3 cellular contexts compared by ENCODE assay signal in the genomic region with DNA sequence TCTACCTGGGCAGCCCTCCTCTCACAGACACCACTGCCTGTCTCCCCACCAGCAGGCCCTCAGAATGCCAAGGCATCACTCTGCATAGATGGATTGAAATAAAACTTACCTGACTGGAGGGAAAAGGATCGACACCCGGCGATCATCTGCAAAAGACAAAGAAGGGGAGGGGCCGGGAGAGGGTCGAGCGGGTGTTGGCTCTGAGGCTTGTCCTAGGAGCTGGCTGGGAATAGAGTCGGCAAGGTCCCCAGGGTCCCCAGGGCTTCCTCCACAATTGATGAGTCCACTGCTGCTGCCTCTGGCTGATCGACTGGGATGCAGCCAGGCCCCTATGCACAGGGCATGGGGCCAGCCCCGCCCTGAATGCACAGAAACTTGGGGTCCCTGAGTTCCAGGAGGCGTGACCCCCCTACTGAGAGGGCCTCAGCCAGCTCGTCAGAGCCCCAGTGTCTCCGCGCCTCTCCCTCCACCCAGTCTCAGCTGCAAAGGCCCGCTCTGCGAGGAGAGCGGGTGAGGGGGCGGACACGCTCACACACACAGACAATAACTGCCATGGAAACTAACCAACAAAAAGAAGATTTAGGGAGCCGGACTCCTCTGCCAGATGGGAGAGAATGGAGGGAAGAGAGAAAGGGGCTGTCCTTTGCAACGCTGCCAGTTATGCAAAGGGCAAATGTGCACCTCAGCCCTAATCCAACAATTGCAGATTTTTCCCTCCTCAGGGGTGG.
TF ChIP-seq lines count a peak whose summit lies in the region.

A gene with protein sequence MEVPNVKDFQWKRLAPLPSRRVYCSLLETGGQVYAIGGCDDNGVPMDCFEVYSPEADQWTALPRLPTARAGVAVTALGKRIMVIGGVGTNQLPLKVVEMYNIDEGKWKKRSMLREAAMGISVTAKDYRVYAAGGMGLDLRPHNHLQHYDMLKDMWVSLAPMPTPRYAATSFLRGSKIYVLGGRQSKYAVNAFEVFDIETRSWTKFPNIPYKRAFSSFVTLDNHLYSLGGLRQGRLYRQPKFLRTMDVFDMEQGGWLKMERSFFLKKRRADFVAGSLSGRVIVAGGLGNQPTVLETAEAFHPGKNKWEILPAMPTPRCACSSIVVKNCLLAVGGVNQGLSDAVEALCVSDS (minus strand): TSS at position 499 of the 728 bp plus-strand sequence. CDS start 13,318 bp downstream, outside the sequence.

TF ChIP-seq in GM12891, 5 proteins besides CTCF, POLR2A, EP300 and RAD21 (continued from another document):
- no peak for TF ChIP-seq SPI1 (IDR thresholded peaks at IDR 0.05; ENCODE audit: low read depth, low read length)
- TF ChIP-seq PAX5 (IDR thresholded peaks at IDR 0.05; ENCODE audit: insufficient read depth, low read length, severe bottlenecking) = peak; percentile 58

TF ChIP-seq in H1, 55 proteins besides CTCF, POLR2A, EP300 and RAD21:
- TF ChIP-seq, protein P1, sequence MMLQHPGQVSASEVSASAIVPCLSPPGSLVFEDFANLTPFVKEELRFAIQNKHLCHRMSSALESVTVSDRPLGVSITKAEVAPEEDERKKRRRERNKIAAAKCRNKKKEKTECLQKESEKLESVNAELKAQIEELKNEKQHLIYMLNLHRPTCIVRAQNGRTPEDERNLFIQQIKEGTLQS (IDR thresholded peaks at IDR 0.05; ENCODE audit: insufficient read depth, low read depth, low read length) = no peak
- no peak for TF ChIP-seq SIN3A (conservative IDR thresholded peaks at IDR 0.05 in 1 of 2, IDR thresholded peaks at IDR 0.05 in 1 of 2; ENCODE audit: low read depth in 1 of 2, low read length in 2 of 2)
- TF ChIP-seq TAF7 (optimal IDR thresholded peaks at IDR 0.05; ENCODE audit: borderline replicate concordance, low read depth, low read length) = no peak
- no peak for TF ChIP-seq CHD1 (IDR thresholded peaks at IDR 0.05; ENCODE audit: low read depth, low read length)
- no peak for TF ChIP-seq BCL11A (IDR thresholded peaks at IDR 0.05; ENCODE audit: low read depth in 2 of 2, low read length in 2 of 2)
- TF ChIP-seq CREB1 (IDR thresholded peaks at IDR 0.05) = no peak
- no peak for TF ChIP-seq KDM5A (IDR thresholded peaks at IDR 0.05; ENCODE audit: low read length)
- peak; percentile 42; the same call in 1 of the 2 replicates for TF ChIP-seq EGR1 (IDR thresholded peaks at IDR 0.05; ENCODE audit: borderline replicate concordance, low read depth, low read length)
- peak; percentile 29 for TF ChIP-seq ASH2L (IDR thresholded peaks at IDR 0.05; ENCODE audit: low read length)
- no peak for TF ChIP-seq YY1 (IDR thresholded peaks at IDR 0.05; ENCODE audit: low read depth, low read length)

TF ChIP-seq in SK-N-SH treated with all-trans-retinoic acid at 6 μM for 48 hours, 23 proteins besides CTCF, POLR2A, EP300 and RAD21 (continued from another document):
- TF ChIP-seq ARNTL (CRISPR knock-in tag; IDR thresholded peaks at IDR 0.05; ENCODE audit: borderline replicate concordance, low read depth) = no peak
- no peak for TF ChIP-seq ZFP3 (CRISPR knock-in tag; IDR thresholded peaks at IDR 0.05)
- TF ChIP-seq, protein P2, sequence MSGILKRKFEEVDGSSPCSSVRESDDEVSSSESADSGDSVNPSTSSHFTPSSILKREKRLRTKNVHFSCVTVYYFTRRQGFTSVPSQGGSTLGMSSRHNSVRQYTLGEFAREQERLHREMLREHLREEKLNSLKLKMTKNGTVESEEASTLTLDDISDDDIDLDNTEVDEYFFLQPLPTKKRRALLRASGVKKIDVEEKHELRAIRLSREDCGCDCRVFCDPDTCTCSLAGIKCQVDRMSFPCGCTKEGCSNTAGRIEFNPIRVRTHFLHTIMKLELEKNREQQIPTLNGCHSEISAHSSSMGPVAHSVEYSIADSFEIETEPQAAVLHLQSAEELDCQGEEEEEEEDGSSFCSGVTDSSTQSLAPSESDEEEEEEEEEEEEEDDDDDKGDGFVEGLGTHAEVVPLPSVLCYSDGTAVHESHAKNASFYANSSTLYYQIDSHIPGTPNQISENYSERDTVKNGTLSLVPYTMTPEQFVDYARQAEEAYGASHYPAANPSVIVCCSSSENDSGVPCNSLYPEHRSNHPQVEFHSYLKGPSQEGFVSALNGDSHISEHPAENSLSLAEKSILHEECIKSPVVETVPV (CRISPR knock-in tag; IDR thresholded peaks at IDR 0.05) = no peak
- no peak for TF ChIP-seq TOX (CRISPR knock-in tag; IDR thresholded peaks at IDR 0.05; ENCODE audit: borderline replicate concordance)
- TF ChIP-seq ZNF70 (CRISPR knock-in tag; IDR thresholded peaks at IDR 0.05) = no peak
- no peak for TF ChIP-seq ZNF565 (CRISPR knock-in tag; conservative IDR thresholded peaks at IDR 0.05; ENCODE audit: low read depth)
- TF ChIP-seq, protein P3, sequence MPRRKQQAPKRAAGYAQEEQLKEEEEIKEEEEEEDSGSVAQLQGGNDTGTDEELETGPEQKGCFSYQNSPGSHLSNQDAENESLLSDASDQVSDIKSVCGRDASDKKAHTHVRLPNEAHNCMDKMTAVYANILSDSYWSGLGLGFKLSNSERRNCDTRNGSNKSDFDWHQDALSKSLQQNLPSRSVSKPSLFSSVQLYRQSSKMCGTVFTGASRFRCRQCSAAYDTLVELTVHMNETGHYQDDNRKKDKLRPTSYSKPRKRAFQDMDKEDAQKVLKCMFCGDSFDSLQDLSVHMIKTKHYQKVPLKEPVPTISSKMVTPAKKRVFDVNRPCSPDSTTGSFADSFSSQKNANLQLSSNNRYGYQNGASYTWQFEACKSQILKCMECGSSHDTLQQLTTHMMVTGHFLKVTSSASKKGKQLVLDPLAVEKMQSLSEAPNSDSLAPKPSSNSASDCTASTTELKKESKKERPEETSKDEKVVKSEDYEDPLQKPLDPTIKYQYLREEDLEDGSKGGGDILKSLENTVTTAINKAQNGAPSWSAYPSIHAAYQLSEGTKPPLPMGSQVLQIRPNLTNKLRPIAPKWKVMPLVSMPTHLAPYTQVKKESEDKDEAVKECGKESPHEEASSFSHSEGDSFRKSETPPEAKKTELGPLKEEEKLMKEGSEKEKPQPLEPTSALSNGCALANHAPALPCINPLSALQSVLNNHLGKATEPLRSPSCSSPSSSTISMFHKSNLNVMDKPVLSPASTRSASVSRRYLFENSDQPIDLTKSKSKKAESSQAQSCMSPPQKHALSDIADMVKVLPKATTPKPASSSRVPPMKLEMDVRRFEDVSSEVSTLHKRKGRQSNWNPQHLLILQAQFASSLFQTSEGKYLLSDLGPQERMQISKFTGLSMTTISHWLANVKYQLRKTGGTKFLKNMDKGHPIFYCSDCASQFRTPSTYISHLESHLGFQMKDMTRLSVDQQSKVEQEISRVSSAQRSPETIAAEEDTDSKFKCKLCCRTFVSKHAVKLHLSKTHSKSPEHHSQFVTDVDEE (CRISPR knock-in tag; IDR thresholded peaks at IDR 0.05) = no peak
- no peak for TF ChIP-seq TCF4 (CRISPR knock-in tag; IDR thresholded peaks at IDR 0.05; ENCODE audit: borderline replicate concordance)
- TF ChIP-seq, protein P4, sequence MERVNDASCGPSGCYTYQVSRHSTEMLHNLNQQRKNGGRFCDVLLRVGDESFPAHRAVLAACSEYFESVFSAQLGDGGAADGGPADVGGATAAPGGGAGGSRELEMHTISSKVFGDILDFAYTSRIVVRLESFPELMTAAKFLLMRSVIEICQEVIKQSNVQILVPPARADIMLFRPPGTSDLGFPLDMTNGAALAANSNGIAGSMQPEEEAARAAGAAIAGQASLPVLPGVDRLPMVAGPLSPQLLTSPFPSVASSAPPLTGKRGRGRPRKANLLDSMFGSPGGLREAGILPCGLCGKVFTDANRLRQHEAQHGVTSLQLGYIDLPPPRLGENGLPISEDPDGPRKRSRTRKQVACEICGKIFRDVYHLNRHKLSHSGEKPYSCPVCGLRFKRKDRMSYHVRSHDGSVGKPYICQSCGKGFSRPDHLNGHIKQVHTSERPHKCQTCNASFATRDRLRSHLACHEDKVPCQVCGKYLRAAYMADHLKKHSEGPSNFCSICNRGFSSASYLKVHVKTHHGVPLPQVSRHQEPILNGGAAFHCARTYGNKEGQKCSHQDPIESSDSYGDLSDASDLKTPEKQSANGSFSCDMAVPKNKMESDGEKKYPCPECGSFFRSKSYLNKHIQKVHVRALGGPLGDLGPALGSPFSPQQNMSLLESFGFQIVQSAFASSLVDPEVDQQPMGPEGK (CRISPR knock-in tag; IDR thresholded peaks at IDR 0.05; ENCODE audit: borderline replicate concordance) = no peak
- TF ChIP-seq RARB (CRISPR knock-in tag; IDR thresholded peaks at IDR 0.05) = no peak
- TF ChIP-seq CSDC2 (CRISPR knock-in tag; IDR thresholded peaks at IDR 0.05) = no peak
